19 cellular contexts compared by ENCODE assay signal in genomic region chr20:36238153-36238552, GRCh38. TPM values are rescaled to one million over a fixed set of nuclear protein-coding genes. Genes with fewer than 3 reads are reported as not detected.
DNase-seq lines count a peak whose midpoint lies in the region; ATAC-seq and TF ChIP-seq lines count a peak whose summit lies in the region.
"Had no signal": no experiment of that assay in that cellular context is flagged by ENCODE, and none has a peak within 500 bp of the region (broad histone marks: within the 10 kb centered on the region; RNA-seq: fewer than 3 reads in every experiment).

No MANE protein-coding gene starts in this region.

- H3K36me3 Mint-ChIP-seq in T-helper 2 cell treated with Interferon-gamma antibody and Interleukin-4, amounts not matched to agents 5 μg/mL and 100 μg/mL, for 36 hours (ENCODE audit: low read depth), result peaks cover 12% of the 10 kb centered on the region
- H3K36me3 Mint-ChIP-seq in HFFc6 (ENCODE audit: low read depth), result peaks cover 5% of the 10 kb centered on the region; the same call in 1 of the 2 replicates
- no peaks in the 10 kb centered on the region for H3K36me3 Mint-ChIP-seq in activated naive CD8-positive, alpha-beta T cell
- H3K36me3 Mint-ChIP-seq in neural crest cell (ENCODE audit: low read depth), result no peaks in the 10 kb centered on the region

- no peaks in the 10 kb centered on the region for H3K9me3 Mint-ChIP-seq in T-helper 2 cell treated with Interferon-gamma antibody and Interleukin-4, amounts not matched to agents 5 μg/mL and 100 μg/mL, for 36 hours
- H3K9me3 Mint-ChIP-seq in HFFc6 (no peaks in the 10 kb centered on the region), neural crest cell (no peaks in the 10 kb centered on the region)
- H3K9me3 Mint-ChIP-seq in activated naive CD8-positive, alpha-beta T cell (ENCODE audit: low read depth), result no peaks in the 10 kb centered on the region

- no peaks in the 10 kb centered on the region for H3K27me3 Mint-ChIP-seq in T-helper 2 cell treated with Interferon-gamma antibody and Interleukin-4, amounts not matched to agents 5 μg/mL and 100 μg/mL, for 36 hours (ENCODE audit: low read depth)
- no peaks in the 10 kb centered on the region for H3K27me3 Mint-ChIP-seq in HFFc6 (ENCODE audit: insufficient read depth)
- no peaks in the 10 kb centered on the region for H3K27me3 Mint-ChIP-seq in activated naive CD8-positive, alpha-beta T cell
- no peaks in the 10 kb centered on the region for H3K27me3 Mint-ChIP-seq in neural crest cell (ENCODE audit: low read depth)

- ATAC-seq in HG02981 (IDR thresholded peaks at IDR 0.05; ENCODE audit: unreplicated experiment), result no peak
- ATAC-seq: body of pancreas, left lung, upper lobe of right lung had no signal

- peak overlapping the region; percentile 55 for H3K4me3 Mint-ChIP-seq in T-helper 2 cell treated with Interferon-gamma antibody and Interleukin-4, amounts not matched to agents 5 μg/mL and 100 μg/mL, for 36 hours
- peak overlapping the region; percentile 59 for H3K4me3 Mint-ChIP-seq in HFFc6
- peak overlapping the region; percentile 65 for H3K4me3 Mint-ChIP-seq in activated naive CD8-positive, alpha-beta T cell
- H3K4me3 Mint-ChIP-seq in neural crest cell, result peak overlapping the region; percentile 74

- no peak for DNase-seq in T-helper 2 cell treated with Interferon-gamma antibody and Interleukin-4, amounts not matched to agents 5 μg/mL and 100 μg/mL, for 36 hours (ENCODE audit: low spot score)
- no peak for DNase-seq in T-helper 2 cell
- no peak for DNase-seq in HFFc6
- DNase-seq in neural crest cell (ENCODE audit: low read depth, low spot score), result no peak
- DNase-seq in activated gamma-delta T cell (lab: John Stamatoyannopoulos, UW), result no peak
- DNase-seq in epidermal melanocyte (ENCODE audit: insufficient read length, low spot score), result no peak
- DNase-seq: body of pancreas; Caco-2; dorsolateral prefrontal cortex; esophagus squamous epithelium; GF-D8; left lung; NCI-H1105; NCI-H2227 treated with DMSO at 0.1 percent for 48 hours; SJCRH30; stimulated activated CD4-positive, alpha-beta T cell treated with anti-CD3 and anti-CD28 coated beads, Interleukin-4, amount 100 ng/mL, for 4 hours; upper lobe of right lung had no signal

- TF ChIP-seq CTCF in HFFc6 (IDR thresholded peaks at IDR 0.05) (no peak), neural crest cell (conservative IDR thresholded peaks at IDR 0.05) (no peak)

- H3K4me1 Mint-ChIP-seq in T-helper 2 cell treated with Interferon-gamma antibody and Interleukin-4, amounts not matched to agents 5 μg/mL and 100 μg/mL, for 36 hours (ENCODE audit: low read depth), result peaks cover 22% of the 10 kb centered on the region
- H3K4me1 Mint-ChIP-seq in HFFc6 (ENCODE audit: low read depth) (peaks cover 29% of the 10 kb centered on the region), neural crest cell (peaks cover 27% of the 10 kb centered on the region)
- H3K4me1 Mint-ChIP-seq in activated naive CD8-positive, alpha-beta T cell (ENCODE audit: low read depth), result peaks cover 48% of the 10 kb centered on the region

- no peak overlapping the region for H3K27ac Mint-ChIP-seq in T-helper 2 cell treated with Interferon-gamma antibody and Interleukin-4, amounts not matched to agents 5 μg/mL and 100 μg/mL, for 36 hours
- H3K27ac Mint-ChIP-seq in HFFc6 (no peak overlapping the region), neural crest cell (ENCODE audit: unreplicated experiment) (no peak overlapping the region)
- H3K27ac Mint-ChIP-seq in activated naive CD8-positive, alpha-beta T cell, result peak overlapping the region; percentile 16

RNA-seq across cellular contexts. Expression of gene AAR2, which starts 1.9 kb away (rescaled TPM):
- total RNA-seq in HFFc6 (2021; fragmentation: NEBNext Ultra II Directional; extraction: Animal tissue kit (Norgen Biotek cat#: 25700)), result 10 to 100 TPM; 20.4 to 25.9 (median 23.7) TPM
- total RNA-seq in neural crest cell, result 33.0 and 33.2 TPM in 2 replicates
